In genomic region chr2:70188460-70188859, GRCh38 we compare ENCODE assay signal across 15 cellular contexts. TPM values are rescaled to one million over a fixed set of nuclear protein-coding genes. Genes with fewer than 3 reads are reported as not detected.
DNase-seq lines count a peak whose midpoint lies in the region; ATAC-seq lines count a peak whose summit lies in the region.
"Had no signal": no experiment of that assay in that cellular context is flagged by ENCODE, and none has a peak within 500 bp of the region (broad histone marks: within the 10 kb centered on the region; RNA-seq: fewer than 3 reads in every experiment).

No MANE protein-coding gene starts in this region.

- peak overlapping the region; percentile 87 for H3K27ac Mint-ChIP-seq in stimulated activated naive CD8-positive, alpha-beta T cell treated with anti-CD3 and anti-CD28 coated beads, Interleukin-15, Interleukin-2, amounts not matched to agents 100 ng/mL and 50 ng/mL, for 24 hours
- peak overlapping the region; percentile 46 for H3K27ac Mint-ChIP-seq in activated T-helper 2 cell treated with anti-CD3 and anti-CD28 coated beads, Interferon-gamma antibody, Interleukin-2, Interleukin-4, amounts not matched to agents 10 μg/mL and 5 μg/mL and 100 μg/mL, durations not matched to agents 14 hours and 24 hours and 36 hours

- H3K9me3 Mint-ChIP-seq in stimulated activated naive CD8-positive, alpha-beta T cell treated with anti-CD3 and anti-CD28 coated beads, Interleukin-15, Interleukin-2, amounts not matched to agents 100 ng/mL and 50 ng/mL, for 24 hours, result no peaks in the 10 kb centered on the region
- no peaks in the 10 kb centered on the region for H3K9me3 Mint-ChIP-seq in activated T-helper 2 cell treated with anti-CD3 and anti-CD28 coated beads, Interferon-gamma antibody, Interleukin-2, Interleukin-4, amounts not matched to agents 10 μg/mL and 5 μg/mL and 100 μg/mL, durations not matched to agents 14 hours and 24 hours and 36 hours

- peaks cover 4% of the 10 kb centered on the region for H3K36me3 Mint-ChIP-seq in stimulated activated naive CD8-positive, alpha-beta T cell treated with anti-CD3 and anti-CD28 coated beads, Interleukin-15, Interleukin-2, amounts not matched to agents 100 ng/mL and 50 ng/mL, for 24 hours (ENCODE audit: low read depth)
- H3K36me3 Mint-ChIP-seq in activated T-helper 2 cell treated with anti-CD3 and anti-CD28 coated beads, Interferon-gamma antibody, Interleukin-2, Interleukin-4, amounts not matched to agents 10 μg/mL and 5 μg/mL and 100 μg/mL, durations not matched to agents 14 hours and 24 hours and 36 hours (ENCODE audit: low read depth), result peaks cover 7% of the 10 kb centered on the region

- DNase-seq in stimulated activated naive CD8-positive, alpha-beta T cell treated with anti-CD3 and anti-CD28 coated beads, Interleukin-15, Interleukin-2, amounts not matched to agents 100 U/mL and 50 U/mL, for 24 hours, result no peak
- no peak for DNase-seq in activated T-helper 2 cell treated with anti-CD3 and anti-CD28 coated beads, Interferon-gamma antibody, Interleukin-2, Interleukin-4, amounts not matched to agents 10 μg/mL and 5 μg/mL and 100 μg/mL, durations not matched to agents 14 hours and 24 hours and 36 hours (ENCODE audit: low spot score)
- no peak for DNase-seq in left lobe of liver (ENCODE audit: low spot score)
- DNase-seq in medulla oblongata (ENCODE audit: extremely low spot score), result no peak
- DNase-seq in pons (ENCODE audit: low spot score), result no peak
- DNase-seq: activated CD8-positive, alpha-beta memory T cell treated with anti-CD3 and anti-CD28 coated beads for 24 hours; colonic mucosa; DMS79 treated with DMSO at 0.1 percent for 48 hours; Karpas-422; NCI-H2029; NCI-H774; upper lobe of left lung had no signal

- intact Hi-C loops in activated T-helper 2 cell treated with anti-CD3 and anti-CD28 coated beads, Interferon-gamma antibody, Interleukin-2, Interleukin-4, amounts not matched to agents 10 μg/mL and 5 μg/mL and 100 μg/mL, durations not matched to agents 14 hours and 24 hours and 36 hours (cut with micrococcal nuclease), result no loop called here

- H3K27me3 Mint-ChIP-seq in stimulated activated naive CD8-positive, alpha-beta T cell treated with anti-CD3 and anti-CD28 coated beads, Interleukin-15, Interleukin-2, amounts not matched to agents 100 ng/mL and 50 ng/mL, for 24 hours, result no peaks in the 10 kb centered on the region
- H3K27me3 Mint-ChIP-seq in activated T-helper 2 cell treated with anti-CD3 and anti-CD28 coated beads, Interferon-gamma antibody, Interleukin-2, Interleukin-4, amounts not matched to agents 10 μg/mL and 5 μg/mL and 100 μg/mL, durations not matched to agents 14 hours and 24 hours and 36 hours (ENCODE audit: low read depth), result no peaks in the 10 kb centered on the region

- H3K4me3 Mint-ChIP-seq in stimulated activated naive CD8-positive, alpha-beta T cell treated with anti-CD3 and anti-CD28 coated beads, Interleukin-15, Interleukin-2, amounts not matched to agents 100 ng/mL and 50 ng/mL, for 24 hours, result peak overlapping the region; percentile 93
- H3K4me3 Mint-ChIP-seq in activated T-helper 2 cell treated with anti-CD3 and anti-CD28 coated beads, Interferon-gamma antibody, Interleukin-2, Interleukin-4, amounts not matched to agents 10 μg/mL and 5 μg/mL and 100 μg/mL, durations not matched to agents 14 hours and 24 hours and 36 hours (ENCODE audit: low read depth), result peak overlapping the region; percentile 23

- no peak for ATAC-seq in stimulated activated naive CD8-positive, alpha-beta T cell treated with anti-CD3 and anti-CD28 coated beads, Interleukin-15, Interleukin-2, amounts not matched to agents 100 U/mL and 50 U/mL, for 24 hours
- peak; percentile 27 for ATAC-seq in left lobe of liver
- ATAC-seq in GM21447 (IDR thresholded peaks at IDR 0.05; ENCODE audit: unreplicated experiment), result no peak
- no peak for ATAC-seq in GM21529 (IDR thresholded peaks at IDR 0.05; ENCODE audit: unreplicated experiment)

- peaks cover 28% of the 10 kb centered on the region for H3K4me1 Mint-ChIP-seq in stimulated activated naive CD8-positive, alpha-beta T cell treated with anti-CD3 and anti-CD28 coated beads, Interleukin-15, Interleukin-2, amounts not matched to agents 100 ng/mL and 50 ng/mL, for 24 hours (ENCODE audit: low read depth)
- peaks cover 18% of the 10 kb centered on the region for H3K4me1 Mint-ChIP-seq in activated T-helper 2 cell treated with anti-CD3 and anti-CD28 coated beads, Interferon-gamma antibody, Interleukin-2, Interleukin-4, amounts not matched to agents 10 μg/mL and 5 μg/mL and 100 μg/mL, durations not matched to agents 14 hours and 24 hours and 36 hours (ENCODE audit: low read depth)

RNA-seq across cellular contexts. Expression of gene C2orf42, which starts 2.4 kb away (rescaled TPM):
- 22.1 and 24.7 TPM in 2 replicates for total RNA-seq in activated T-helper 2 cell treated with anti-CD3 and anti-CD28 coated beads, Interferon-gamma antibody, Interleukin-2, Interleukin-4, amounts not matched to agents 10 μg/mL and 5 μg/mL and 100 μg/mL, durations not matched to agents 14 hours and 24 hours and 36 hours
- 19.1 TPM for total RNA-seq in left lobe of liver

RNA-seq across cellular contexts. Expression of gene TIA1, which starts 60.0 kb away (rescaled TPM):
- total RNA-seq in activated T-helper 2 cell treated with anti-CD3 and anti-CD28 coated beads, Interferon-gamma antibody, Interleukin-2, Interleukin-4, amounts not matched to agents 10 μg/mL and 5 μg/mL and 100 μg/mL, durations not matched to agents 14 hours and 24 hours and 36 hours, result 113 TPM in 2 replicates
- 45.1 TPM for total RNA-seq in left lobe of liver
